In genomic region chr7:64959072-64959747, GRCh38 we compare ENCODE assay signal across 16 cellular contexts. TPM values are rescaled to one million over a fixed set of nuclear protein-coding genes. Genes with fewer than 3 reads are reported as not detected.
DNase-seq lines count a peak whose midpoint lies in the region; ATAC-seq and TF ChIP-seq lines count a peak whose summit lies in the region.
"Had no signal": no experiment of that assay in that cellular context is flagged by ENCODE, and none has a peak within 500 bp of the region (broad histone marks: within the 10 kb centered on the region; RNA-seq: fewer than 3 reads in every experiment).

No MANE protein-coding gene starts in this region.

- H3K27me3 ChIP-seq in uterus, result no peaks in the 10 kb centered on the region

- H3K4me3 ChIP-seq in mucosa of descending colon (no peak overlapping the region), uterus (no peak overlapping the region)

- no peaks in the 10 kb centered on the region for H3K36me3 ChIP-seq in mucosa of descending colon (ENCODE audit: low read depth)
- no peaks in the 10 kb centered on the region for H3K36me3 ChIP-seq in uterus

- TF ChIP-seq POLR2A in uterus (IDR thresholded peaks at IDR 0.05), result no peak

- H3K9me3 ChIP-seq in mucosa of descending colon, result no peaks in the 10 kb centered on the region
- no peaks in the 10 kb centered on the region for H3K9me3 ChIP-seq in uterus

- DNase-seq in DMS79 treated with DMSO at 0.1 percent for 48 hours (lab: John Stamatoyannopoulos, UW) (peak; percentile 78), NCI-H2029 (lab: John Stamatoyannopoulos, UW) (peak; percentile 96), NCI-H82 treated with DMSO at 0.1 percent for 48 hours (lab: John Stamatoyannopoulos, UW; ENCODE audit: unreplicated experiment) (peak; percentile 4), iPS DF 19.7 (ENCODE audit: low read depth, low spot score) (peak; percentile 56), AML-193 (lab: John Stamatoyannopoulos, UW) (no peak), mucosa of descending colon (no peak), uterus (no peak)
- DNase-seq: activated effector memory CD4-positive, alpha-beta T cell treated with Interleukin-2 at 50 U/mL for 16 hours; cortex of kidney; hypothalamus; left ventricle myocardium superior; stimulated activated CD4-positive, alpha-beta T cell treated with anti-CD3 and anti-CD28 coated beads, Interleukin-1b, Interleukin-23, amount 100 ng/mL, for 48 hours had no signal

- TF ChIP-seq CTCF in mucosa of descending colon (IDR thresholded peaks at IDR 0.05) (no peak), uterus (IDR thresholded peaks at IDR 0.05) (no peak)

- no peak overlapping the region for H3K27ac ChIP-seq in uterus
- H3K27ac ChIP-seq: C4-2B had no signal

- intact Hi-C loops in mucosa of descending colon (cut with DNase I, micrococcal nuclease), result no loop called here
- intact Hi-C loops in uterus (cut with DNase I; ENCODE audit: low total_unique reads), result no loop called here

- ATAC-seq in HG03045 (IDR thresholded peaks at IDR 0.05; ENCODE audit: unreplicated experiment) (no peak), mucosa of descending colon (no peak)
- ATAC-seq: left ventricle myocardium superior; natural killer cell treated with Interleukin-12 subunit alpha and Interleukin-12 subunit beta and Interleukin-15 and Interleukin-18, amount 100 ng/mL, for 72 hours; SK-N-SH treated with all-trans-retinoic acid at 6 μM for 48 hours had no signal

- no peaks in the 10 kb centered on the region for H3K4me1 ChIP-seq in mucosa of descending colon (ENCODE audit: low read depth)
- H3K4me1 ChIP-seq in uterus, result no peaks in the 10 kb centered on the region

RNA-seq across cellular contexts. Expression of gene ZNF117, which starts 31.6 kb away (rescaled TPM):
- total RNA-seq in mucosa of descending colon (1 to 10 TPM; 3.8 to 7.0 (median 6.3) TPM), uterus (10 to 100 TPM in 3 of 4 donors, 1 to 10 TPM in 1; 9.4 to 32.0 (median 12.7) TPM)

RNA-seq across cellular contexts. Expression of gene ERV3-1, which starts 47.3 kb away (rescaled TPM):
- total RNA-seq in mucosa of descending colon (10 to 100 TPM in 1 of 3 donors, 1 to 10 TPM in 2; 6.8 to 13.5 (median 9.0) TPM), uterus (10 to 100 TPM in 3 of 4 donors, 1 to 10 TPM in 1; 7.9 to 28.2 (median 15.8) TPM)

RNA-seq across cellular contexts. Expression of gene ZNF273, which starts 56.1 kb away (rescaled TPM):
- total RNA-seq in mucosa of descending colon (1 to 10 TPM; 6.5 to 7.6 (median 6.9) TPM), uterus (10 to 100 TPM in 1 of 4 donors, 1 to 10 TPM in 3; 1.5 to 21.8 (median 8.0) TPM)

Comparison
In these comparisons a context has a peak if more than half of its experiments do, and no peak if none do; other contexts are left out.
1. DNase-seq: peak in DMS79 treated with DMSO at 0.1 percent for 48 hours (single experiment), NCI-H2029 (single experiment), NCI-H82 treated with DMSO at 0.1 percent for 48 hours (single experiment) and iPS DF 19.7 (single experiment); none in AML-193 (0 of 2), mucosa of descending colon (0 of 3) and uterus (0 of 2).